Comparison of ENCODE assay signal across 8 cellular contexts in genomic region chr16:70470927-70471341, GRCh38. TPM values are rescaled to one million over a fixed set of nuclear protein-coding genes. Genes with fewer than 3 reads are reported as not detected.
DNase-seq lines count a peak whose midpoint lies in the region; ATAC-seq and TF ChIP-seq lines count a peak whose summit lies in the region.

No MANE protein-coding gene starts in this region.

- no peak overlapping the region for H2BK15ac ChIP-seq in H9 (ENCODE audit: low read depth, low read length)

- H3K27ac Mint-ChIP-seq in H9, result no peak overlapping the region

- no peak overlapping the region for H3K4me3 Mint-ChIP-seq in H9

- H4K91ac ChIP-seq in H9 (ENCODE audit: insufficient read length, low read depth, low read length), result no peak overlapping the region

- no peak overlapping the region for H3K9ac ChIP-seq in H9 (ENCODE audit: extremely low read depth, insufficient read length, low read length)

- DNase-seq in H9 (peak; percentile 75), brain microvascular endothelial cell (no peak), left colon (peak in 1 of 2 donors; percentile 33)
- DNase-seq in effector memory CD4-positive, alpha-beta T cell, result no peak
- no peak for DNase-seq in stimulated activated CD4-positive, alpha-beta T cell treated with anti-CD3 and anti-CD28 coated beads, Interleukin-15, amount 100 ng/mL, for 24 hours

- in situ Hi-C loops in brain microvascular endothelial cell (cut with HindIII; ENCODE audit: low pct_ligation_motif_present, low sequenced_read_pairs), result no loop called here

- no peaks in the 10 kb centered on the region for H3K9me3 Mint-ChIP-seq in H9

- H3K27me3 ChIP-seq in H9 (ENCODE audit: insufficient read depth, low read length), result no peaks in the 10 kb centered on the region
- H3K27me3 ChIP-seq in brain microvascular endothelial cell (replicated peaks), result no peaks in the 10 kb centered on the region
- no peaks in the 10 kb centered on the region for H3K27me3 ChIP-seq in effector memory CD4-positive, alpha-beta T cell (replicated peaks; ENCODE audit: control insufficient read depth, insufficient read depth, low read length, poor library complexity, severe bottlenecking)

- no peak overlapping the region for H2BK120ac ChIP-seq in H9 (ENCODE audit: low read depth, low read length, poor library complexity, severe bottlenecking)

- no peak overlapping the region for H3K4me2 ChIP-seq in H9 (ENCODE audit: insufficient read depth, insufficient read length, low read length)

- no peak overlapping the region for H3K23ac ChIP-seq in H9 (ENCODE audit: insufficient read length, low read depth, low read length)

- no peaks in the 10 kb centered on the region for H3K9me3 ChIP-seq in H9 (ENCODE audit: control insufficient read depth, low read depth, low read length)
- H3K9me3 ChIP-seq in effector memory CD4-positive, alpha-beta T cell (ENCODE audit: control insufficient read depth, low read length), result no peaks in the 10 kb centered on the region

- no peak overlapping the region for H3K4ac ChIP-seq in H9 (ENCODE audit: low read depth, low read length)

- H4K20me1 ChIP-seq in H9 (ENCODE audit: control insufficient read depth, insufficient read depth, insufficient read length), result no peaks in the 10 kb centered on the region

- peak; percentile 28; the same call in 1 of the 2 replicates for TF ChIP-seq CTCF in 22Rv1 (IDR thresholded peaks at IDR 0.05)
- peak; percentile 63 for TF ChIP-seq CTCF in H9 (conservative IDR thresholded peaks at IDR 0.05)
- TF ChIP-seq CTCF in brain microvascular endothelial cell (IDR thresholded peaks at IDR 0.05; ENCODE audit: low read depth, low read length, missing control alignments), result peak; percentile 73

- no peak overlapping the region for H2AFZ ChIP-seq in H9 (ENCODE audit: low read length)

- H4K8ac ChIP-seq in H9 (replicated peaks; ENCODE audit: insufficient read length, low read depth, low read length), result no peak overlapping the region

- H3K27ac ChIP-seq in 22Rv1 (no peak overlapping the region), H9 (ENCODE audit: insufficient read length, low read depth, low read length) (no peak overlapping the region), brain microvascular endothelial cell (no peak overlapping the region)
- H3K27ac ChIP-seq in effector memory CD4-positive, alpha-beta T cell (ENCODE audit: insufficient read depth, low read length, poor library complexity, severe bottlenecking), result no peak overlapping the region

- no peak overlapping the region for H3K56ac ChIP-seq in H9 (ENCODE audit: insufficient read length, low read depth, low read length)

- peaks cover 3 to 7% of the 10 kb centered on the region in 2 experiments; a peak in 3 of 4 replicates for H3K4me1 Mint-ChIP-seq in H9

- ATAC-seq in left colon (peak; percentile 59), HG03196 (IDR thresholded peaks at IDR 0.05; ENCODE audit: unreplicated experiment) (no peak), HG03565 (IDR thresholded peaks at IDR 0.05; ENCODE audit: unreplicated experiment) (no peak)

- no peak overlapping the region for H3K18ac ChIP-seq in H9 (ENCODE audit: insufficient read length, low read depth, low read length)

- H3K79me1 ChIP-seq in H9 (ENCODE audit: insufficient read depth, low read depth, low read length, poor library complexity, severe bottlenecking), result no peaks in the 10 kb centered on the region

- H3K27me3 Mint-ChIP-seq in H9 (ENCODE audit: low read depth), result no peaks in the 10 kb centered on the region

- H3K4me3 ChIP-seq in brain microvascular endothelial cell (ENCODE audit: low read depth, low read length), result no peak overlapping the region
- no peak overlapping the region for H3K4me3 ChIP-seq in effector memory CD4-positive, alpha-beta T cell (ENCODE audit: insufficient read depth, low read depth, low read length, poor library complexity, severe bottlenecking)

- H3K36me3 Mint-ChIP-seq in H9 (ENCODE audit: insufficient read depth in 1 of 3, low read depth in 3 of 3), result no peaks in the 10 kb centered on the region

- no peak overlapping the region for H2BK12ac ChIP-seq in H9 (ENCODE audit: insufficient read length, low read depth, low read length)

- no peak overlapping the region for H2BK20ac ChIP-seq in H9 (ENCODE audit: low read depth, low read length, poor library complexity, severe bottlenecking)

- no peaks in the 10 kb centered on the region for H3K79me2 ChIP-seq in H9 (ENCODE audit: insufficient read depth, low read length)

- H3K23me2 ChIP-seq in H9 (ENCODE audit: insufficient read length, low read depth, low read length, poor library complexity, severe bottlenecking), result no peaks in the 10 kb centered on the region

- no peaks in the 10 kb centered on the region; the same call in 1 of the 2 replicates for H3K4me1 ChIP-seq in H9 (ENCODE audit: insufficient read depth, low read length)
- H3K4me1 ChIP-seq in effector memory CD4-positive, alpha-beta T cell (ENCODE audit: control insufficient read depth, insufficient read depth, low read length, poor library complexity, severe bottlenecking), result no peaks in the 10 kb centered on the region

- H3K36me3 ChIP-seq in brain microvascular endothelial cell (replicated peaks), result no peaks in the 10 kb centered on the region
- H3K36me3 ChIP-seq in effector memory CD4-positive, alpha-beta T cell (ENCODE audit: control insufficient read depth, insufficient read depth, low read length), result peaks cover 17% of the 10 kb centered on the region

- no peak overlapping the region for H2AK5ac ChIP-seq in H9 (ENCODE audit: insufficient read length, low read length)

- no peak overlapping the region for H4K5ac ChIP-seq in H9 (ENCODE audit: insufficient read length, low read depth, low read length)

- H3T11ph ChIP-seq in H9 (ENCODE audit: low read length), result no peak overlapping the region

- H2BK5ac ChIP-seq in H9 (ENCODE audit: insufficient read length, low read length), result no peak overlapping the region

- no peak overlapping the region; the same call in 1 of the 2 replicates for H3K14ac ChIP-seq in H9 (ENCODE audit: insufficient read depth, low read length)

- intact Hi-C loops in left colon (cut with DNase I, micrococcal nuclease), result no loop called here

- no CpG with 5 or more reads among the region's 17 CpGs for WGBS in H9 (ENCODE audit: extremely low coverage, insufficient read length, low lambda C conversion rate)

RNA-seq across cellular contexts. Expression of gene FCSK, which starts 16.5 kb away (rescaled TPM):
- total RNA-seq in H9 (2021) (6.5 and 7.9 TPM in 2 replicates), left colon (10 to 100 TPM; 36.5 to 48.8 TPM)

RNA-seq across cellular contexts. Expression of gene ST3GAL2, which starts 32.0 kb away (rescaled TPM):
- total RNA-seq in H9 (2021) (45.9 and 49.0 TPM in 2 replicates), left colon (1 to 10 TPM; 6.0 to 8.7 TPM)

RNA-seq across cellular contexts. Expression of gene COG4, which starts 52.4 kb away (rescaled TPM):
- total RNA-seq in H9 (2021) (51.9 and 54.1 TPM in 2 replicates), left colon (10 to 100 TPM; 49.5 to 54.4 TPM)

RNA-seq across cellular contexts. Expression of gene SF3B3, which starts 52.7 kb away (rescaled TPM):
- 493 and 511 TPM in 2 replicates for total RNA-seq in H9 (2021)
- 100 to 1,000 TPM; 133 to 168 TPM for total RNA-seq in left colon
